Comparison of ENCODE assay signal across 11 cellular contexts in genomic region chr2:241560883-241561474, GRCh38. TPM values are rescaled to one million over a fixed set of nuclear protein-coding genes. Genes with fewer than 3 reads are reported as not detected.
A peak's percentile ranks its signal among the peaks of the same experiment; 100 is the strongest.
DNase-seq lines count a peak whose midpoint lies in the region; ATAC-seq and TF ChIP-seq lines count a peak whose summit lies in the region.
"Had no signal": no experiment of that assay in that cellular context is flagged by ENCODE, and none has a peak within 500 bp of the region (broad histone marks: within the 10 kb centered on the region; RNA-seq: fewer than 3 reads in every experiment).

No MANE protein-coding gene starts in this region.

- H2AFZ ChIP-seq in ACC112 (ENCODE audit: low read length, unreplicated experiment) (no peak overlapping the region), fibroblast of lung (ENCODE audit: low read length) (no peak overlapping the region), neural progenitor cell (replicated peaks) (no peak overlapping the region)

- H3K4me3 ChIP-seq in ACC112 (ENCODE audit: low read depth, low read length) (peak overlapping the region; percentile 79), fibroblast of lung (replicated peaks in 1 of 4; ENCODE audit: control extremely low read depth in 1 of 4, insufficient read depth in 1 of 4, low read depth in 3 of 4, low read length in 4 of 4) (peak overlapping the region in 2 of 4 experiments; percentile 69), neural progenitor cell (no peak overlapping the region)

- H3K36me3 ChIP-seq in ACC112 (ENCODE audit: insufficient read depth, low read length): no peaks in the 10 kb centered on the region
- peaks cover 15% of the 10 kb centered on the region for H3K36me3 ChIP-seq in fibroblast of lung (ENCODE audit: control insufficient read depth, insufficient read depth, low read length)
- no peaks in the 10 kb centered on the region for H3K36me3 ChIP-seq in neural progenitor cell

- peaks cover 6% of the 10 kb centered on the region for H3K27me3 Mint-ChIP-seq in neural progenitor cell (ENCODE audit: insufficient read depth, low read depth)

- H3K9me3 Mint-ChIP-seq in neural progenitor cell: peaks cover 13% of the 10 kb centered on the region

- no peak for ATAC-seq in GM19467 (IDR thresholded peaks at IDR 0.05; ENCODE audit: unreplicated experiment)

- H3K4me1 Mint-ChIP-seq in neural progenitor cell: peaks cover 8% of the 10 kb centered on the region

- POLR2A ChIA-PET in RWPE1 (lab: Yijun Ruan, JAX; ENCODE audit: low non-redundant PET): no interaction called here

- H3K79me2 ChIP-seq in ACC112 (ENCODE audit: control insufficient read depth, insufficient read depth, low read length, unreplicated experiment) (peaks cover 22% of the 10 kb centered on the region), fibroblast of lung (ENCODE audit: control insufficient read depth, insufficient read depth, low read length) (peaks cover 23% of the 10 kb centered on the region), neural progenitor cell (ENCODE audit: low read depth) (no peaks in the 10 kb centered on the region)

- no peak for DNase-seq in RWPE1 (ENCODE audit: low spot score)
- DNase-seq in fibroblast of lung (ENCODE audit: low read depth in 2 of 2): peak in 1 of 2 donors; percentile 49
- DNase-seq in neural progenitor cell (ENCODE audit: low spot score): no peak
- no peak for DNase-seq in NCI-H2196 (lab: John Stamatoyannopoulos, UW; ENCODE audit: unreplicated experiment)
- DNase-seq in stimulated activated CD4-positive, alpha-beta T cell treated with anti-CD3 and anti-CD28 coated beads, Interleukin-2, amount 100 ng/mL, for 48 hours: no peak
- no peak for DNase-seq in activated CD4-positive, alpha-beta T cell treated with anti-CD3 and anti-CD28 coated beads, Interleukin-2, amount 50 U/mL, for 48 hours
- DNase-seq: activated CD8-positive, alpha-beta memory T cell treated with anti-CD3 and anti-CD28 coated beads, Interleukin-2, amount 50 U/mL, for 48 hours; AML-193 had no signal

- no peaks in the 10 kb centered on the region for H3K36me3 Mint-ChIP-seq in neural progenitor cell

- H3K27ac ChIP-seq in ACC112 (ENCODE audit: low read depth, low read length): peak overlapping the region; percentile 2; the same call in 1 of the 2 replicates
- H3K27ac ChIP-seq in RWPE1: peak overlapping the region; percentile 84
- no peak overlapping the region for H3K27ac ChIP-seq in fibroblast of lung (ENCODE audit: insufficient read depth, low read length)
- H3K27ac ChIP-seq in neural progenitor cell: no peak overlapping the region

- no peak overlapping the region for H3K27ac Mint-ChIP-seq in neural progenitor cell
- H3K27ac Mint-ChIP-seq: IgD-negative memory B cell had no signal

- no peak for TF ChIP-seq CTCF in RWPE1 (conservative IDR thresholded peaks at IDR 0.05; ENCODE audit: low read depth)
- no peak for TF ChIP-seq CTCF in fibroblast of lung (conservative IDR thresholded peaks at IDR 0.05 in 1 of 2, IDR thresholded peaks at IDR 0.05 in 1 of 2; ENCODE audit: low read depth in 1 of 2, low read length in 2 of 2)
- TF ChIP-seq CTCF in neural progenitor cell (IDR thresholded peaks at IDR 0.05): no peak

- H3K4me1 ChIP-seq in ACC112 (ENCODE audit: control insufficient read depth, insufficient read depth, low read length, unreplicated experiment): peaks cover 23% of the 10 kb centered on the region
- peaks cover 16% of the 10 kb centered on the region for H3K4me1 ChIP-seq in fibroblast of lung (ENCODE audit: control insufficient read depth, extremely low read depth, insufficient read depth, low read length)
- peaks cover 10% of the 10 kb centered on the region for H3K4me1 ChIP-seq in neural progenitor cell

- CTCF ChIA-PET in RWPE1 (lab: Yijun Ruan, JAX): no interaction called here

- no peaks in the 10 kb centered on the region for H3K9me3 ChIP-seq in fibroblast of lung (ENCODE audit: control insufficient read depth, insufficient read depth, low read depth, low read length)
- H3K9me3 ChIP-seq in neural progenitor cell (ENCODE audit: low read depth): no peaks in the 10 kb centered on the region

- H3K27me3 ChIP-seq in ACC112 (ENCODE audit: insufficient read depth, low read length) (no peaks in the 10 kb centered on the region), fibroblast of lung (ENCODE audit: control insufficient read depth, insufficient read depth, low read length) (no peaks in the 10 kb centered on the region), neural progenitor cell (peaks cover 34% of the 10 kb centered on the region)

- peaks cover 15% of the 10 kb centered on the region for H3F3A ChIP-seq in neural progenitor cell (ENCODE audit: low read depth)

- H3K4me2 ChIP-seq in fibroblast of lung (ENCODE audit: extremely low read depth, insufficient read depth, low read length) (peak overlapping the region; percentile 88), neural progenitor cell (no peak overlapping the region)

- H3K9ac ChIP-seq in fibroblast of lung (ENCODE audit: insufficient read depth, low read length) (no peak overlapping the region), neural progenitor cell (no peak overlapping the region)

- H4K20me1 ChIP-seq in fibroblast of lung (ENCODE audit: control insufficient read depth, extremely low read depth, insufficient read depth, low read length) (no peaks in the 10 kb centered on the region), neural progenitor cell (ENCODE audit: low read depth) (peaks cover 6% of the 10 kb centered on the region)

- H3K4me3 Mint-ChIP-seq in neural progenitor cell: peak overlapping the region; percentile 85

RNA-seq across cellular contexts. Expression of gene BOK, which starts 2.4 kb away (rescaled TPM):
- 38.5 and 42.4 TPM in 2 replicates for total RNA-seq in fibroblast of lung
- 14.8 and 21.2 TPM in 2 replicates for polyA plus RNA-seq in fibroblast of lung
- 27.7 and 32.1 TPM in 2 replicates for polyA plus RNA-seq in fibroblast of lung (2012)
- polyA minus RNA-seq in fibroblast of lung (ENCODE audit: low replicate concordance): 21.0 and 40.2 TPM in 2 replicates
- total RNA-seq in neural progenitor cell (ENCODE audit: low replicate concordance): 2.0 and 5.5 TPM in 2 replicates

RNA-seq across cellular contexts. Expression of gene STK25, which starts 52.6 kb away (rescaled TPM):
- 131 and 197 TPM in 2 replicates for total RNA-seq in fibroblast of lung
- polyA plus RNA-seq in fibroblast of lung: 168 and 171 TPM in 2 replicates
- 106 and 107 TPM in 2 replicates for polyA plus RNA-seq in fibroblast of lung (2012)
- polyA minus RNA-seq in fibroblast of lung (ENCODE audit: low replicate concordance): 1,001 and 1,081 TPM in 2 replicates
- 164 and 378 TPM in 2 replicates for total RNA-seq in neural progenitor cell (ENCODE audit: low replicate concordance)

Comparison
In these comparisons a context has a peak if more than half of its experiments do, and no peak if none do; other contexts are left out.
1. H3K27ac ChIP-seq: peak in ACC112 (single experiment) and RWPE1 (single experiment); none in fibroblast of lung (single experiment) and neural progenitor cell (single experiment).